Comparison of ENCODE assay signal across 12 cellular contexts in the genomic region with DNA sequence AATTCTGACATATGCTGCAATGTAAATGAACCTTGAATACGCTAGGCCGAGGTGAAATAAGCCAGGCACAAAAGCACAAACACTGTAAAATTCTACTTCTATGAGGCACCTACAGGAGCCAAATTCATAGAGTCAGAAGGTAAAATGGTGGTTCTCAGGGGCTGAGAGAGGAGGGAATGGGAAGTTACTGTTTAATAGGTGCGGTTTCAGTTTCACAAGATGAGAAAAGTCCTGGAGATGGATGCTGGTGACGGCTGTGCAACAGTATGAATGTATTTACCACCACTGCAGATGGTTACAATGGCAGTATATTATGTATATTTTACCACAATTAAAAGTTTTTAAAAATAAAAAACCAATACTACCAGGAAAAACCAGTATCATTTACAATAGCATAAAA. TPM values are rescaled to one million over a fixed set of nuclear protein-coding genes. Genes with fewer than 3 reads are reported as not detected.
DNase-seq lines count a peak whose midpoint lies in the region; ATAC-seq and TF ChIP-seq lines count a peak whose summit lies in the region.
"Had no signal": no experiment of that assay in that cellular context is flagged by ENCODE, and none has a peak within 500 bp of the region (broad histone marks: within the 10 kb centered on the region; RNA-seq: fewer than 3 reads in every experiment).

No MANE protein-coding gene starts in this region.

- H3K27ac Mint-ChIP-seq in activated naive CD8-positive, alpha-beta T cell treated with anti-CD3 and anti-CD28 coated beads, Interleukin-2, amount 50 U/mL, for 24 hours: peak overlapping the region; percentile 9

- H3K4me1 Mint-ChIP-seq in activated T-cell treated with anti-CD3 and anti-CD28 coated beads, Interleukin-2, amount 50 U/mL, for 4 hours (ENCODE audit: low read depth): peaks cover 81% of the 10 kb centered on the region
- peaks cover 86% of the 10 kb centered on the region for H3K4me1 Mint-ChIP-seq in activated naive CD8-positive, alpha-beta T cell treated with anti-CD3 and anti-CD28 coated beads, Interleukin-2, amount 50 U/mL, for 24 hours

- no peak for TF ChIP-seq CTCF in foreskin fibroblast (IDR thresholded peaks at IDR 0.05; ENCODE audit: low read depth, low read length)

- no peaks in the 10 kb centered on the region for H3K27me3 Mint-ChIP-seq in activated T-cell treated with anti-CD3 and anti-CD28 coated beads, Interleukin-2, amount 50 U/mL, for 4 hours (ENCODE audit: low read depth)
- no peaks in the 10 kb centered on the region for H3K27me3 Mint-ChIP-seq in activated naive CD8-positive, alpha-beta T cell treated with anti-CD3 and anti-CD28 coated beads, Interleukin-2, amount 50 U/mL, for 24 hours

- no peak overlapping the region for H3K4me3 ChIP-seq in foreskin fibroblast (ENCODE audit: low read depth in 1 of 2, low read length in 2 of 2)

- no peaks in the 10 kb centered on the region for H3K36me3 Mint-ChIP-seq in activated T-cell treated with anti-CD3 and anti-CD28 coated beads, Interleukin-2, amount 50 U/mL, for 4 hours (ENCODE audit: insufficient read depth)
- peaks cover 2% of the 10 kb centered on the region for H3K36me3 Mint-ChIP-seq in activated naive CD8-positive, alpha-beta T cell treated with anti-CD3 and anti-CD28 coated beads, Interleukin-2, amount 50 U/mL, for 24 hours (ENCODE audit: low read depth)

- no peaks in the 10 kb centered on the region for H3K9me3 Mint-ChIP-seq in activated T-cell treated with anti-CD3 and anti-CD28 coated beads, Interleukin-2, amount 50 U/mL, for 4 hours
- no peaks in the 10 kb centered on the region for H3K9me3 Mint-ChIP-seq in activated naive CD8-positive, alpha-beta T cell treated with anti-CD3 and anti-CD28 coated beads, Interleukin-2, amount 50 U/mL, for 24 hours
- H3K9me3 Mint-ChIP-seq: neural crest cell had no signal

- peak overlapping the region; percentile 43 for H3K4me3 Mint-ChIP-seq in activated T-cell treated with anti-CD3 and anti-CD28 coated beads, Interleukin-2, amount 50 U/mL, for 4 hours
- no peak overlapping the region for H3K4me3 Mint-ChIP-seq in activated naive CD8-positive, alpha-beta T cell treated with anti-CD3 and anti-CD28 coated beads, Interleukin-2, amount 50 U/mL, for 24 hours
- H3K4me3 Mint-ChIP-seq: neural crest cell had no signal

- ATAC-seq in activated T-cell treated with anti-CD3 and anti-CD28 coated beads, Interleukin-2, amount 50 U/mL, for 4 hours: no peak
- ATAC-seq in activated naive CD8-positive, alpha-beta T cell treated with anti-CD3 and anti-CD28 coated beads, Interleukin-2, amount 50 U/mL, for 24 hours: no peak
- ATAC-seq in GM21576 (IDR thresholded peaks at IDR 0.05; ENCODE audit: unreplicated experiment): no peak

- DNase-seq in activated T-cell treated with anti-CD3 and anti-CD28 coated beads, Interleukin-2, amount 50 U/mL, for 4 hours: no peak
- DNase-seq in activated T-cell treated with anti-CD3 and anti-CD28 coated beads, Interleukin-2, amount 50 U/mL, for 48 hours: no peak
- peak; percentile 72 to 93 for DNase-seq in NOMO-1 (lab: John Stamatoyannopoulos, UW; ENCODE audit: unreplicated experiment in 2 of 2)
- DNase-seq in activated naive CD8-positive, alpha-beta T cell treated with anti-CD3 and anti-CD28 coated beads, Interleukin-2, amount 50 U/mL, for 24 hours: no peak
- peak; percentile 11 for DNase-seq in superior temporal gyrus (ENCODE audit: extremely low spot score)
- DNase-seq in foreskin fibroblast: no peak
- DNase-seq in DMS153 treated with DMSO at 0.1 percent for 48 hours (lab: John Stamatoyannopoulos, UW; ENCODE audit: unreplicated experiment): no peak
- DNase-seq: activated CD4-positive, CD25-positive, alpha-beta regulatory T cell; activated T-cell treated with anti-CD3 and anti-CD28 coated beads, Interleukin-2, amount 50 U/mL, for 1 hour; DMS53 had no signal

RNA-seq across cellular contexts. Expression of a gene that starts 4.0 kb away (rescaled TPM):
- 10 to 100 TPM; 33.3 to 41.2 (median 40.7) TPM for total RNA-seq in activated T-cell treated with anti-CD3 and anti-CD28 coated beads, Interleukin-2, amount 50 U/mL, for 4 hours

Comparison
In these comparisons a context has a peak if more than half of its experiments do, and no peak if none do; other contexts are left out.
1. DNase-seq: peak in NOMO-1 (2 of 2) and superior temporal gyrus (single experiment); none in activated T-cell treated with anti-CD3 and anti-CD28 coated beads, Interleukin-2, amount 50 U/mL, for 4 hours (single experiment), activated T-cell treated with anti-CD3 and anti-CD28 coated beads, Interleukin-2, amount 50 U/mL, for 48 hours (0 of 2), activated naive CD8-positive, alpha-beta T cell treated with anti-CD3 and anti-CD28 coated beads, Interleukin-2, amount 50 U/mL, for 24 hours (single experiment), foreskin fibroblast (0 of 2) and DMS153 treated with DMSO at 0.1 percent for 48 hours (single experiment).